Comparison of ENCODE assay signal across 8 cellular contexts in genomic region chr14:49692895-49693737, GRCh38. TPM values are rescaled to one million over a fixed set of nuclear protein-coding genes. Genes with fewer than 3 reads are reported as not detected.
DNase-seq lines count a peak whose midpoint lies in the region; ATAC-seq and TF ChIP-seq lines count a peak whose summit lies in the region.

TSS of gene KLHDC1 (plus strand) at chr14:49693120. CDS start at chr14:49693195, 75 bp downstream.

- peaks cover 0 to 14% of the 10 kb centered on the region in 2 donors for H3K4me1 ChIP-seq in ascending aorta
- H3K4me1 ChIP-seq in vagina: peaks cover 31% of the 10 kb centered on the region

- H3K27me3 ChIP-seq in ascending aorta: no peaks in the 10 kb centered on the region
- no peaks in the 10 kb centered on the region for H3K27me3 ChIP-seq in vagina

- H3K36me3 ChIP-seq in ascending aorta (no peaks in the 10 kb centered on the region), vagina (no peaks in the 10 kb centered on the region)

- no peak for TF ChIP-seq CTCF in GM13976 (IDR thresholded peaks at IDR 0.05; ENCODE audit: borderline replicate concordance, control extremely low read depth, extremely low read depth, insufficient read depth, missing control alignments)
- no peak for TF ChIP-seq CTCF in ascending aorta (IDR thresholded peaks at IDR 0.05)
- no peak for TF ChIP-seq CTCF in vagina (IDR thresholded peaks at IDR 0.05)

- H3K4me3 ChIP-seq in ascending aorta (peak within 1 kb of the TSS; percentile 82 to 83), vagina (peak within 1 kb of the TSS; percentile 75 to 80)

- TF ChIP-seq POLR2A in vagina (IDR thresholded peaks at IDR 0.05): peak in 1 of 2 donors; percentile 87

- no peaks in the 10 kb centered on the region for H3K9me3 ChIP-seq in ascending aorta
- H3K9me3 ChIP-seq in vagina: no peaks in the 10 kb centered on the region

- in situ Hi-C loops in GM13976 (cut with MboI; ENCODE audit: low sequenced_read_pairs, unreplicated experiment): no loop called here

- intact Hi-C loops in ascending aorta (cut with DNase I): loop anchor here (1.0 to 10.0 kb wide), 4 partner anchors 59 to 172 kb away; partner anchors contain the start of gene RPS29
- intact Hi-C loops in vagina (cut with DNase I): no loop called here

- ATAC-seq in HG02763 (IDR thresholded peaks at IDR 0.05; ENCODE audit: unreplicated experiment): peak; percentile 63

- peak within 1 kb of the TSS; percentile 93 to 94 for H3K27ac ChIP-seq in ascending aorta
- H3K27ac ChIP-seq in vagina: peak within 1 kb of the TSS; percentile 96

- peak; percentile 80 for DNase-seq in GM13976 (ENCODE audit: low spot score)
- peak; percentile 23 for DNase-seq in NCI-H1436 treated with DMSO at 0.1 percent for 48 hours (lab: John Stamatoyannopoulos, UW)
- DNase-seq in T-helper 22 cell (ENCODE audit: low read depth): peak; percentile 65
- peak; percentile 35 to 91 for DNase-seq in ascending aorta (ENCODE audit: low spot score in 2 of 2)
- peak; percentile 74 for DNase-seq in hepatic stellate cell (ENCODE audit: low spot score)
- peak; percentile 78 for DNase-seq in renal cortical epithelial cell (ENCODE audit: low read depth)
- no peak for DNase-seq in vagina (ENCODE audit: extremely low spot score in 2 of 2)

RNA-seq across cellular contexts. Expression of gene KLHDC1, which starts in this region (rescaled TPM):
- not detected for total RNA-seq in ascending aorta
- 0.52 and 4.3 TPM in 2 replicates for total RNA-seq in renal cortical epithelial cell
- 4.7 TPM for total RNA-seq in vagina

Comparison
In these comparisons a context has a peak if more than half of its experiments do, and no peak if none do; other contexts are left out.
1. Peak in DNase-seq, H3K4me3 ChIP-seq and H3K27ac ChIP-seq in ascending aorta; RNA of the gene not detected or under 1 TPM.
2. DNase-seq: peak in GM13976 (single experiment), NCI-H1436 treated with DMSO at 0.1 percent for 48 hours (single experiment), T-helper 22 cell (single experiment), hepatic stellate cell (single experiment) and renal cortical epithelial cell (single experiment); none in vagina (0 of 2).